8 cellular contexts compared by ENCODE assay signal in the genomic region with DNA sequence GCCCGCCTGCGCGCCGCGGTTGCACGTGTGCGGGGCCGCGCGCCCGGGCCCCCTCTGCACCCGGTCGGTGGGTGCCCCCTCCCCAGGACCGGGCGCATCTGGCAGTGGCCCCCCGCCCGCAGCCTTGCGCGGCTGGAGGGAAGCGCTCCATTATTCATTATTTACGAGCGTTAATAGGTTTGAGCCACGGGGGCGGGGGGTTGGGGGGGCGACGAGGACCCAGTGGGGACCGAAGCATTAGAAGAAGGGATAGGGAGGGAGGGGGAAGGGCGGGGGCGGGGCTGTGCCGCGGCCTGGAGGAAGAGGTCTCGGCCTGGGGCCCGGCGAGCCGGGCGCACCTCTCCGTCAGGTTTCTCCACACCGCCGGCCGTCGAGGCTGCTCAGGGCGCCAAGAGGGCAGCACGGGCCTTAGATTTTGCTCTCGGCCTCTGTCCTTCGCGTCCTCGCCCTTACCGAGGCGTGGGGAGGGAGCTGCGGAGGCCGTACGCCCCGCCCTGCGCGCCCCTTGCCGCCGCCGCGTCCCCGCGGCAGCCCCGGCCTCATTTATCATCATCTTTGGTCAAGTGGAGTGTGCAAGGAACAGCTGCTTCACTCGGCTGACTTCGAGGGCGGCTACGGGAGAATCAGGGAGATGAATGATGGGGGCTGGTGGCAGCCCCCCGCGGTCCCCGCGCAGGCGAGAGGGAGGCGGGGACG.
DNase-seq lines count a peak whose midpoint lies in the region; TF ChIP-seq lines count a peak whose summit lies in the region.

No MANE protein-coding gene starts in this region.

- H3K9me3 ChIP-seq in subcutaneous abdominal adipose tissue (ENCODE audit: control insufficient read depth in 5 of 5, low read length in 5 of 5) = no peaks in the 10 kb centered on the region

- no peak overlapping the region for H3K9ac ChIP-seq in subcutaneous abdominal adipose tissue (ENCODE audit: low read length in 5 of 5)

- H3K27ac ChIP-seq in subcutaneous abdominal adipose tissue (ENCODE audit: low read depth, low read length) = no peak overlapping the region

- peaks cover 1 to 69% (median 61%) of the 10 kb centered on the region in 5 donors for H3K4me1 ChIP-seq in subcutaneous abdominal adipose tissue (ENCODE audit: control insufficient read depth in 5 of 5, insufficient read depth in 5 of 5, low read length in 5 of 5)

- in situ Hi-C loops in astrocyte of the spinal cord (cut with HindIII; ENCODE audit: low sequenced_read_pairs) = no loop called here

- H3K27me3 ChIP-seq in subcutaneous abdominal adipose tissue (ENCODE audit: control insufficient read depth in 5 of 5, insufficient read depth in 4 of 5, low read length in 5 of 5) = no peaks in the 10 kb centered on the region

- TF ChIP-seq CTCF in NB4 (IDR thresholded peaks at IDR 0.05; ENCODE audit: low read depth, low read length) = no peak
- TF ChIP-seq CTCF in astrocyte of the spinal cord (IDR thresholded peaks at IDR 0.05; ENCODE audit: low read depth, low read length) = no peak

- no peaks in the 10 kb centered on the region for H3K36me3 ChIP-seq in subcutaneous abdominal adipose tissue (ENCODE audit: control insufficient read depth in 5 of 5, insufficient read depth in 5 of 5, low read length in 5 of 5)

- peak overlapping the region; percentile 21 for H3K4me3 ChIP-seq in NB4 (ENCODE audit: low read depth, low read length)
- H3K4me3 ChIP-seq in astrocyte of the spinal cord (ENCODE audit: low read depth, low read length) = peak overlapping the region; percentile 30
- H3K4me3 ChIP-seq in subcutaneous abdominal adipose tissue (ENCODE audit: low read depth in 1 of 5, low read length in 5 of 5) = peak overlapping the region in 4 of 5 donors; percentile 56 to 69 (median 64)

- no peak for TF ChIP-seq POLR2A in NB4 (IDR thresholded peaks at IDR 0.05; ENCODE audit: extremely low read depth, insufficient read length)

- peak; percentile 67 to 75 for DNase-seq in SHP77 (lab: John Stamatoyannopoulos, UW)
- no peak for DNase-seq in SHP77 treated with DMSO at 0.1 percent for 48 hours (lab: John Stamatoyannopoulos, UW)
- peak; percentile 38 for DNase-seq in NB4 (ENCODE audit: low read depth)
- peak; percentile 19 for DNase-seq in astrocyte of the spinal cord (ENCODE audit: low read depth, low spot score)
- DNase-seq in kidney tubule cell (ENCODE audit: low spot score) = peak; percentile 13
- no peak for DNase-seq in DMS153 treated with DMSO at 0.1 percent for 48 hours (lab: John Stamatoyannopoulos, UW; ENCODE audit: unreplicated experiment)
- DNase-seq in DMS153 (lab: John Stamatoyannopoulos, UW) = no peak

Comparison
In these comparisons a context has a peak if more than half of its experiments do, and no peak if none do; other contexts are left out.
1. DNase-seq: peak in SHP77 (2 of 2), NB4 (single experiment), astrocyte of the spinal cord (single experiment) and kidney tubule cell (single experiment); none in SHP77 treated with DMSO at 0.1 percent for 48 hours (single experiment), DMS153 treated with DMSO at 0.1 percent for 48 hours (single experiment) and DMS153 (single experiment).
2. Peak in every context shown above with its lines, with median percentiles within 50 percentile points of each other: H3K4me3 ChIP-seq.